ENCODE assay signal across 8 cellular contexts in genomic region chr11:16815047-16815767, GRCh38.
DNase-seq lines count a peak whose midpoint lies in the region; ATAC-seq and TF ChIP-seq lines count a peak whose summit lies in the region.
"Had no signal": no experiment of that assay in that cellular context is flagged by ENCODE, and none has a peak within 500 bp of the region (broad histone marks: within the 10 kb centered on the region; RNA-seq: fewer than 3 reads in every experiment).

No MANE protein-coding gene starts in this region.

- H3K4me3 Mint-ChIP-seq in activated T-cell treated with anti-CD3 and anti-CD28 coated beads, Interleukin-2, amount 50 U/mL, for 72 hours: no peak overlapping the region

- no peaks in the 10 kb centered on the region for H3K27me3 Mint-ChIP-seq in activated T-cell treated with anti-CD3 and anti-CD28 coated beads, Interleukin-2, amount 50 U/mL, for 72 hours (ENCODE audit: low read depth)

- no peaks in the 10 kb centered on the region for H3K4me1 ChIP-seq in thymus (ENCODE audit: control insufficient read depth, insufficient read depth, low read length)

- H3K36me3 ChIP-seq in thymus (ENCODE audit: control insufficient read depth, insufficient read depth): peaks cover 9% of the 10 kb centered on the region

- H3K4me3 ChIP-seq in NB4 (ENCODE audit: low read depth, low read length) (no peak overlapping the region), thymus (ENCODE audit: low read length) (no peak overlapping the region)

- H3K27ac Mint-ChIP-seq in activated T-cell treated with anti-CD3 and anti-CD28 coated beads, Interleukin-2, amount 50 U/mL, for 72 hours: no peak overlapping the region

- H3K4me1 Mint-ChIP-seq in activated T-cell treated with anti-CD3 and anti-CD28 coated beads, Interleukin-2, amount 50 U/mL, for 72 hours (ENCODE audit: low read depth): no peaks in the 10 kb centered on the region

- peak overlapping the region; percentile 27 for H3K27ac ChIP-seq in thymus (ENCODE audit: low read depth)

- no peaks in the 10 kb centered on the region for H3K9me3 ChIP-seq in thymus (ENCODE audit: control insufficient read depth)

- no peaks in the 10 kb centered on the region for H3K27me3 ChIP-seq in thymus (ENCODE audit: control insufficient read depth, insufficient read depth)

- no peaks in the 10 kb centered on the region for H3K9me3 Mint-ChIP-seq in activated T-cell treated with anti-CD3 and anti-CD28 coated beads, Interleukin-2, amount 50 U/mL, for 72 hours

- no peaks in the 10 kb centered on the region for H3K36me3 Mint-ChIP-seq in activated T-cell treated with anti-CD3 and anti-CD28 coated beads, Interleukin-2, amount 50 U/mL, for 72 hours (ENCODE audit: insufficient read depth in 2 of 2)

- no peak for TF ChIP-seq CTCF in NB4 (IDR thresholded peaks at IDR 0.05; ENCODE audit: low read depth, low read length)

- peak; percentile 25 for DNase-seq in NB4 (ENCODE audit: low read depth)
- peak; percentile 39 for DNase-seq in UCSD-AML1 (lab: John Stamatoyannopoulos, UW; ENCODE audit: unreplicated experiment)
- peak; percentile 92 for DNase-seq in left lobe of liver (ENCODE audit: low spot score)
- DNase-seq in activated T-cell treated with anti-CD3 and anti-CD28 coated beads, Interleukin-2, amount 50 U/mL, for 72 hours: no peak
- DNase-seq in NCI-H524 (lab: John Stamatoyannopoulos, UW): no peak
- DNase-seq in NCI-H1436 treated with DMSO at 0.1 percent for 48 hours (lab: John Stamatoyannopoulos, UW): no peak
- DNase-seq: NCI-H226 had no signal

- 83% methylated on average over 23 of the region's 23 CpGs for WGBS in thymus

- TF ChIP-seq POLR2A in NB4 (IDR thresholded peaks at IDR 0.05; ENCODE audit: extremely low read depth, insufficient read length): no peak

- ATAC-seq in left lobe of liver: peak; percentile 84
- ATAC-seq in activated T-cell treated with anti-CD3 and anti-CD28 coated beads, Interleukin-2, amount 50 U/mL, for 72 hours (replicated peaks in 1 of 2): no peak

Comparison
In these comparisons a context has a peak if more than half of its experiments do, and no peak if none do; other contexts are left out.
1. DNase-seq: peak in NB4 (single experiment), UCSD-AML1 (single experiment) and left lobe of liver (single experiment); none in activated T-cell treated with anti-CD3 and anti-CD28 coated beads, Interleukin-2, amount 50 U/mL, for 72 hours (0 of 2), NCI-H524 (0 of 2) and NCI-H1436 treated with DMSO at 0.1 percent for 48 hours (single experiment).